ENCODE assay signal across 1 cellular context in genomic region chr12:122366685-122367475, GRCh38.
TF ChIP-seq lines count a peak whose summit lies in the region.

No MANE protein-coding gene starts in this region.

TF ChIP-seq in HepG2, 621 proteins besides CTCF, POLR2A, EP300 and RAD21 (continued from another document and continues in another):
- TF ChIP-seq RARA (CRISPR knock-in tag; IDR thresholded peaks at IDR 0.05) (peak; percentile 21; the same call in 1 of the 2 replicates), TFE3 (CRISPR knock-in tag; IDR thresholded peaks at IDR 0.05) (peak; percentile 93), THAP11 (CRISPR knock-in tag; IDR thresholded peaks at IDR 0.05) (peak; percentile 50; the same call in 1 of the 2 replicates), SMC3 (IDR thresholded peaks at IDR 0.05; ENCODE audit: low read length) (peak; percentile 10; the same call in 1 of the 2 replicates), ZC3H13 (CRISPR knock-in tag; IDR thresholded peaks at IDR 0.05) (no peak), MAX (IDR thresholded peaks at IDR 0.05) (peak; percentile 40; the same call in 1 of the 2 replicates), FOXP1 (IDR thresholded peaks at IDR 0.05) (no peak), FOXP1 (CRISPR knock-in tag; IDR thresholded peaks at IDR 0.05) (peak; percentile 47; the same call in 1 of the 2 replicates), ATF3 (CRISPR knock-in tag; IDR thresholded peaks at IDR 0.05) (peak; percentile 93), TFDP1 (CRISPR knock-in tag; IDR thresholded peaks at IDR 0.05; ENCODE audit: borderline replicate concordance) (peak; percentile 54; the same call in 1 of the 2 replicates), ZBTB26 (CRISPR knock-in tag; IDR thresholded peaks at IDR 0.05; ENCODE audit: borderline replicate concordance) (no peak), SKI (IDR thresholded peaks at IDR 0.05; ENCODE audit: partially characterized antibody) (no peak), NFIB (CRISPR knock-in tag; IDR thresholded peaks at IDR 0.05; ENCODE audit: borderline replicate concordance) (no peak), SOX13 (IDR thresholded peaks at IDR 0.05) (peak; percentile 82), SOX13 (CRISPR knock-in tag; conservative IDR thresholded peaks at IDR 0.05 in 1 of 2, IDR thresholded peaks at IDR 0.05 in 1 of 2) (peak in 1 of 2 experiments; percentile 96; a peak in 2 of 4 replicates), HMGXB4 (CRISPR knock-in tag; IDR thresholded peaks at IDR 0.05; ENCODE audit: borderline replicate concordance in 1 of 2, low read depth in 1 of 2) (no peak), SYNCRIP (IDR thresholded peaks at IDR 0.05; ENCODE audit: insufficient read depth, low read depth, low read length) (no peak), SNRNP70 (IDR thresholded peaks at IDR 0.05; ENCODE audit: low read depth, low read length) (no peak), FOXP4 (CRISPR knock-in tag; IDR thresholded peaks at IDR 0.05) (peak; percentile 39; the same call in 1 of the 2 replicates), SALL1 (CRISPR knock-in tag; IDR thresholded peaks at IDR 0.05) (0 out of 2 replicates have a peak, but pooled peaks have one; percentile 13), TARDBP (CRISPR knock-in tag; IDR thresholded peaks at IDR 0.05) (0 out of 2 replicates have a peak, but pooled peaks have one; percentile 31), MEF2D (CRISPR knock-in tag; IDR thresholded peaks at IDR 0.05) (no peak), ZFY (CRISPR knock-in tag; IDR thresholded peaks at IDR 0.05) (no peak), ZNF12 (CRISPR knock-in tag; IDR thresholded peaks at IDR 0.05) (no peak), TEAD3 (CRISPR knock-in tag; optimal IDR thresholded peaks at IDR 0.05; ENCODE audit: borderline replicate concordance) (peak; percentile 83), DMAP1 (CRISPR knock-in tag; IDR thresholded peaks at IDR 0.05) (peak; percentile 28; the same call in 1 of the 2 replicates), ZNF777 (CRISPR knock-in tag; IDR thresholded peaks at IDR 0.05) (no peak), TERF1 (CRISPR knock-in tag; IDR thresholded peaks at IDR 0.05) (no peak), WIZ (CRISPR knock-in tag; IDR thresholded peaks at IDR 0.05) (no peak), ARID5B (CRISPR knock-in tag; IDR thresholded peaks at IDR 0.05) (peak; percentile 77), ZNF331 (CRISPR knock-in tag; IDR thresholded peaks at IDR 0.05) (0 out of 2 replicates have a peak, but pooled peaks have one; percentile 51), FOSL1 (CRISPR knock-in tag; IDR thresholded peaks at IDR 0.05; ENCODE audit: borderline replicate concordance) (peak; percentile 61; the same call in 1 of the 2 replicates), ATF7 (IDR thresholded peaks at IDR 0.05) (peak; percentile 80), ATF7 (CRISPR knock-in tag; IDR thresholded peaks at IDR 0.05) (no peak), FOSL2 (CRISPR knock-in tag; IDR thresholded peaks at IDR 0.05) (peak; percentile 97), NCOA1 (CRISPR knock-in tag; IDR thresholded peaks at IDR 0.05) (no peak), NR2C2 (CRISPR knock-in tag; IDR thresholded peaks at IDR 0.05; ENCODE audit: borderline replicate concordance) (no peak), DNMT3B (CRISPR knock-in tag; conservative IDR thresholded peaks at IDR 0.05) (0 out of 2 replicates have a peak, but pooled peaks have one; percentile 49), ZNF740 (CRISPR knock-in tag; IDR thresholded peaks at IDR 0.05) (no peak), SOX5 (CRISPR knock-in tag; IDR thresholded peaks at IDR 0.05; ENCODE audit: borderline replicate concordance) (peak; percentile 98), PAX8 (CRISPR knock-in tag; IDR thresholded peaks at IDR 0.05; ENCODE audit: borderline replicate concordance) (no peak), CEBPB (IDR thresholded peaks at IDR 0.05; ENCODE audit: borderline replicate concordance, low read depth, low read length) (peak; percentile 96), ZNF549 (CRISPR knock-in tag; IDR thresholded peaks at IDR 0.05) (no peak), SIX1 (CRISPR knock-in tag; IDR thresholded peaks at IDR 0.05; ENCODE audit: borderline replicate concordance) (no peak), RORA (CRISPR knock-in tag; IDR thresholded peaks at IDR 0.05) (no peak), ZNF431 (CRISPR knock-in tag; IDR thresholded peaks at IDR 0.05; ENCODE audit: borderline replicate concordance, low read depth) (no peak), BCLAF1 (IDR thresholded peaks at IDR 0.05) (no peak)
